In the genomic region with DNA sequence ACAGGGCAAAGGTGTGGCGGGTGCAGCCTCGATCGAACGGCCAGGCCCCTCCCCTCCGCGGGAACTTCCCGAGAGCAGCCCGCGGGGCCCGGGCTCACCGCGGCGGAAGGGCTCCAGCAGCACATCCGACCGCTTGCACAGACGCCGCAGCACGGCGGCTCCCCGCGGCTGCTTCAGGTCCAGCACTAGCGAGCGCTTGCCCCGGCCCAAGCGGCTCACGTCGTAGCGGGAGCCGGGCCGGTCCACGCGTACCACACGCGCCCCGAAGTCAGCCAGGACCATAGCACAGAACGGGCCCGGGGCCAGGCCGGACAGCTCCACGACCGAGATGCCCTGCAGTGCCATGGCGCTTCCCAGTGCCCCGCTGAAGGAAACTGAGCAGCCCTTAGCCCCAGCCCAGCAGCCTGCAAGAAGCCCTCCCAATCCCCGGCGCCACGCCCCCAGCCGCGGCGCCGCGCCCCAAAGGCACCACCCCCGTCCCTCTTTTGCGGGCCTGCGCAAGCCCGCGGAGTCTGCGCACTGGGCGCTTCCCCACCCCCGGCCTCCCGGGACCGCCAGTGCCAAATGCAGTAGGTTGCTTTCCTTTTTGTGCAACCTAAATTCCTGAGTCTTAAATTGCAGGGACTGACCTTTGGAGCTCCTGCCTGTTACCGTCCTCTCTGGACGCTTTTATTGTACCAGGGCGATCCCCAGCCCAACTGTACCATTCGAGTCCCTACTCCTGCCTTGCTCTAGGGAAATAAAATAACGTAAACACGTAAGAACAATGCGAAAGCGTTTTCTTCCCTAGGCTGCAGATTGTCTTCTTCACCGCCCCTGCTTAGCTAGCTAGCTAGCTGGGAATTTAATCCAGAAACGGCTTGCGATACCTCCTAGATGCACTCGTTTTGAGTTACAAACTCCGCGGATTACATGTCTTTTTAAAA, we compare ENCODE assay signal across 8 cellular contexts. TPM values are rescaled to one million over a fixed set of nuclear protein-coding genes. Genes with fewer than 3 reads are reported as not detected.
A peak's percentile ranks its signal among the peaks of the same experiment; 100 is the strongest.
DNase-seq lines count a peak whose midpoint lies in the region; ATAC-seq and TF ChIP-seq lines count a peak whose summit lies in the region.

AMACR (minus strand) TSS at position 376 of the 926 bp plus-strand sequence; CDS start at position 345, 31 bp downstream.

- peaks cover 17 to 27% (median 20%) of the 10 kb centered on the region in 4 donors for H3K4me1 Mint-ChIP-seq in CD4-positive, CD25-positive, alpha-beta regulatory T cell

- peak within 1 kb of the TSS; percentile 96 to 98 (median 96) for H3K4me3 Mint-ChIP-seq in CD4-positive, CD25-positive, alpha-beta regulatory T cell

- peak within 1 kb of the TSS; percentile 88 to 97 (median 89) for H3K27ac Mint-ChIP-seq in CD4-positive, CD25-positive, alpha-beta regulatory T cell

- H3K27me3 Mint-ChIP-seq in CD4-positive, CD25-positive, alpha-beta regulatory T cell = no peaks in the 10 kb centered on the region

- no peaks in the 10 kb centered on the region for H3K9me3 Mint-ChIP-seq in CD4-positive, CD25-positive, alpha-beta regulatory T cell

- H3K27ac ChIP-seq in CD4-positive, CD25-positive, alpha-beta regulatory T cell (ENCODE audit: insufficient read depth, low read length, poor library complexity, severe bottlenecking) = peak within 1 kb of the TSS; percentile 88

- intact Hi-C loops in lower leg skin (cut with DNase I; ENCODE audit: low total_unique reads) = no loop called here

- no peaks in the 10 kb centered on the region for H3K27me3 ChIP-seq in CD4-positive, CD25-positive, alpha-beta regulatory T cell (ENCODE audit: control insufficient read depth, insufficient read depth, low read length)

- peak within 1 kb of the TSS; percentile 95 for H3K4me3 ChIP-seq in CD4-positive, CD25-positive, alpha-beta regulatory T cell (ENCODE audit: low read depth, low read length)
- H3K4me3 ChIP-seq in lower leg skin (ENCODE audit: low read depth, poor library complexity, severe bottlenecking) = peak within 1 kb of the TSS; percentile 57

- peaks cover 7% of the 10 kb centered on the region for H3K36me3 ChIP-seq in CD4-positive, CD25-positive, alpha-beta regulatory T cell (ENCODE audit: control insufficient read depth, insufficient read depth, low read length)

- no peaks in the 10 kb centered on the region for H3K9me3 ChIP-seq in CD4-positive, CD25-positive, alpha-beta regulatory T cell (ENCODE audit: control insufficient read depth in 2 of 2, low read length in 2 of 2)

- H3K4me1 ChIP-seq in CD4-positive, CD25-positive, alpha-beta regulatory T cell (ENCODE audit: control insufficient read depth, insufficient read depth, low read length, poor library complexity, severe bottlenecking) = peaks cover 20% of the 10 kb centered on the region

- no peak for TF ChIP-seq CTCF in lower leg skin (IDR thresholded peaks at IDR 0.05)

- DNase-seq in CD4-positive, CD25-positive, alpha-beta regulatory T cell = peak; percentile 73 to 90 (median 87)
- peak; percentile 99 for DNase-seq in NCI-H748 treated with DMSO at 0.1 percent for 48 hours (lab: John Stamatoyannopoulos, UW)
- DNase-seq in activated CD4-positive, alpha-beta T cell treated with anti-CD3 and anti-CD28 coated beads, Interleukin-2, amount 50 U/mL, for 48 hours = peak; percentile 84 to 86
- DNase-seq in dermis microvascular lymphatic vessel endothelial cell (ENCODE audit: low read depth in 2 of 2) = peak; percentile 75 to 93
- DNase-seq in lower leg skin (ENCODE audit: low spot score in 2 of 2) = peak; percentile 88 to 98
- peak; percentile 87 to 91 for DNase-seq in stimulated activated CD4-positive, alpha-beta T cell treated with anti-CD3 and anti-CD28 coated beads, Interleukin-4, amount 100 ng/mL, for 4 hours

- peak; percentile 80 to 93 for ATAC-seq in CD4-positive, CD25-positive, alpha-beta regulatory T cell (ENCODE audit: low read depth in 2 of 2)
- ATAC-seq in GM19397 (IDR thresholded peaks at IDR 0.05; ENCODE audit: unreplicated experiment) (peak; percentile 91), HG03565 (IDR thresholded peaks at IDR 0.05; ENCODE audit: unreplicated experiment) (peak; percentile 84)

- TF ChIP-seq POLR2A in lower leg skin (IDR thresholded peaks at IDR 0.05) = no peak

- 0% methylated on average over 41 to 42 of the region's 74 CpGs for WGBS in lower leg skin, 2 donors

- peaks cover 8% of the 10 kb centered on the region for H3K36me3 Mint-ChIP-seq in CD4-positive, CD25-positive, alpha-beta regulatory T cell

RNA-seq across cellular contexts. Expression of gene AMACR, which starts in this region (rescaled TPM):
- total RNA-seq in CD4-positive, CD25-positive, alpha-beta regulatory T cell = 2.1 TPM
- 1 to 10 TPM; 7.7 to 9.3 (median 8.6) TPM for polyA plus RNA-seq in CD4-positive, CD25-positive, alpha-beta regulatory T cell
- total RNA-seq in dermis microvascular lymphatic vessel endothelial cell (6.9 and 10.5 TPM in 2 replicates), lower leg skin (10 to 100 TPM; 13.7 to 24.9 (median 15.4) TPM)

Comparison
In these comparisons a context has a peak if more than half of its experiments do, and no peak if none do; other contexts are left out.
1. Peak in every context shown above with its lines: DNase-seq, ATAC-seq, H3K4me3 ChIP-seq and H3K27ac ChIP-seq.